Comparison of ENCODE assay signal across 3 cellular contexts in genomic region chr6:129932321-129932720, GRCh38.
TF ChIP-seq lines count a peak whose summit lies in the region.

No MANE protein-coding gene starts in this region.

TF ChIP-seq in GM23338, 12 proteins besides CTCF, POLR2A, EP300 and RAD21 (continued from another document and continues in another):
- TF ChIP-seq REST (IDR thresholded peaks at IDR 0.05; ENCODE audit: unreplicated experiment) = no peak

TF ChIP-seq in HCT116, 20 proteins besides CTCF, POLR2A, EP300 and RAD21:
- TF ChIP-seq REST (IDR thresholded peaks at IDR 0.05; ENCODE audit: low read depth) = no peak
- no peak for TF ChIP-seq SP1 (IDR thresholded peaks at IDR 0.05; ENCODE audit: low read depth)
- no peak for TF ChIP-seq YY1 (IDR thresholded peaks at IDR 0.05; ENCODE audit: extremely low read depth, insufficient replicate concordance, low read depth, low read length)
- no peak for TF ChIP-seq EZH2phosphoT487 (IDR thresholded peaks at IDR 0.05; ENCODE audit: borderline replicate concordance)
- TF ChIP-seq ZNF274 (IDR thresholded peaks at IDR 0.05; ENCODE audit: low read depth, low read length) = no peak
- no peak for TF ChIP-seq TCF7L2 (IDR thresholded peaks at IDR 0.05; ENCODE audit: borderline replicate concordance, extremely low read depth, insufficient read depth, insufficient read length)
- no peak for TF ChIP-seq CEBPB (IDR thresholded peaks at IDR 0.05; ENCODE audit: low read depth)
- TF ChIP-seq SRF (IDR thresholded peaks at IDR 0.05; ENCODE audit: low read depth) = no peak
- TF ChIP-seq JUND (IDR thresholded peaks at IDR 0.05) = no peak
- TF ChIP-seq ZFX (IDR thresholded peaks at IDR 0.05) = no peak
- no peak for TF ChIP-seq EZH2 (IDR thresholded peaks at IDR 0.05)
- no peak for TF ChIP-seq ZBTB33 (IDR thresholded peaks at IDR 0.05; ENCODE audit: extremely low read depth, insufficient replicate concordance, low read length)
- TF ChIP-seq MAX (IDR thresholded peaks at IDR 0.05) = no peak
- no peak for TF ChIP-seq SIN3A (IDR thresholded peaks at IDR 0.05; ENCODE audit: low read depth)

TF ChIP-seq in K562, 482 proteins besides CTCF, POLR2A, EP300 and RAD21 (continued from another document):
- TF ChIP-seq MLX (CRISPR knock-in tag; conservative IDR thresholded peaks at IDR 0.05) (no peak), HNRNPK (IDR thresholded peaks at IDR 0.05; ENCODE audit: low read depth, low read length, poor library complexity, severe bottlenecking) (peak; percentile 79), ZNF512 (tag; IDR thresholded peaks at IDR 0.05) (peak; percentile 80)
TF ChIP-seq in K562: peak in this region for 4.
